ENCODE assay signal across 8 cellular contexts in the genomic region with DNA sequence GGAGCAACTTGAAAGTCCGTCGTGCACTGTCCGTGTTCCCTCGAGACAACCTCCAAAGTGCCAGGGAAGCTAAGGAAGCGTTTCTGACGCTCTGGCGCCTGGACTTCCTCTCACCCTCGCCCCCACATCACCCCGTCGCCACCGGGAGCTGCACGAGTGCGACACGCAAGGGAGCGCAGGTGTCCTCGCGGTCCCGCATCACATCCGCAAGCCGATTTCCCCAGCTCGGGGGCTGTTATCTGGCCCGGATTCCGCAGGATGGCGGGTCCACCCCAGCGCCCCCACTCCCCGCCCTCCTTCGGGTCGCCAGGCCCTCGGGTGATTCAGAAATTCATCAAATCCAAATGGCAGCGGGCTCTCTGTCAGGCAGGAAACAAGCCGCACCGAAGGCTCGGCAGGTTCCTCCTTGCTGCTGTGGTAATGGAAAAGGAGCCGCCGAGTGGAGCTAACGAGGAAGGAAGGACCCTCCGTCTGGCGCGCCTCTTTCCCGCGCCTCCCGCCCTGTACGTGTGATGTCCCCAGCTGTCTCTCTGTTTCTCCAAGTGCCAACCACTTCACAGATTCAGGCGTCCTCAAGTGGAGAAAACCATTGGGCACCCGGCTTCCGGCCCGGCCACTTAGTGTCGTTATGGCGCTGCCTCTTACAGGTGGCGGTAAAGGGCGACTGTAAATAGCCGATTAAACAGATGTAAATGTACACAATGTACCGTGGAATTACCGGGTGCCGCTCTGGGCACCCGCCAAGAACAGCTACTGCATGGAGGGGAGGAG. TPM values are rescaled to one million over a fixed set of nuclear protein-coding genes. Genes with fewer than 3 reads are reported as not detected.
DNase-seq lines count a peak whose midpoint lies in the region; ATAC-seq and TF ChIP-seq lines count a peak whose summit lies in the region.

No MANE protein-coding gene starts in this region.

- TF ChIP-seq CTCF in GM10248 (IDR thresholded peaks at IDR 0.05; ENCODE audit: control extremely low read depth, extremely low read depth, low read depth, missing control alignments), result peak; percentile 26
- TF ChIP-seq CTCF in choroid plexus epithelial cell (conservative IDR thresholded peaks at IDR 0.05; ENCODE audit: low read depth, low read length), result no peak
- peak in 2 of 4 donors; percentile 21 to 25 for TF ChIP-seq CTCF in right lobe of liver (IDR thresholded peaks at IDR 0.05)

- peaks cover 0 to 51% (median 27%) of the 10 kb centered on the region in 4 donors for H3K4me1 ChIP-seq in right lobe of liver

- intact Hi-C loops in right lobe of liver (cut with DNase I), result loop anchor here in 1 of 2 donors (5.0 kb wide), 1 partner anchor 100 kb away; no protein-coding TSS in a partner anchor

- TF ChIP-seq POLR2A in right lobe of liver (IDR thresholded peaks at IDR 0.05), result no peak

- CTCF ChIA-PET in GM10248 (lab: Yijun Ruan, JAX), result interaction anchor here (0.7 to 1.7 kb wide), 5 partner anchors 8 to 110 kb away, joined by 3 to 6 read pairs (median 3); no protein-coding TSS in a partner anchor

- DNase-seq in GM10248 (ENCODE audit: extremely low spot score) (peak; percentile 38), NCI-H345 (lab: John Stamatoyannopoulos, UW) (peak; percentile 88), choroid plexus epithelial cell (ENCODE audit: low read depth) (no peak), right lobe of liver (peak; percentile 72 to 76 (median 76)), GM19238 (ENCODE audit: insufficient read length, low spot score) (no peak)
- DNase-seq in activated CD4-positive, CD25-positive, alpha-beta regulatory T cell treated with anti-CD3 and anti-CD28 coated beads, Interleukin-2, amount 50 U/mL, for 72 hours, result peak; percentile 63
- peak; percentile 51 for DNase-seq in stimulated activated CD4-positive, alpha-beta T cell treated with anti-CD3 and anti-CD28 coated beads, Interleukin-4, amount 100 ng/mL, for 24 hours

- H3K4me3 ChIP-seq in choroid plexus epithelial cell (ENCODE audit: low read depth, low read length) (peak overlapping the region; percentile 89), right lobe of liver (peak overlapping the region; percentile 85 to 93 (median 85))

- ATAC-seq in HG03159 (IDR thresholded peaks at IDR 0.05; ENCODE audit: unreplicated experiment) (peak; percentile 14), right lobe of liver (peak; percentile 29 to 47 (median 34))

- H3K27me3 ChIP-seq in right lobe of liver, result no peaks in the 10 kb centered on the region

- POLR2A ChIA-PET in GM10248 (lab: Yijun Ruan, JAX), result no interaction called here

- H3K27ac ChIP-seq in right lobe of liver, result peak overlapping the region; percentile 99 to 100 (median 100)

- 0% methylated on average over 27 of the region's 56 CpGs for WGBS in right lobe of liver (ENCODE audit: insufficient coverage, low coverage, low lambda C conversion rate, missing lambda C conversion rate)

- no peaks in the 10 kb centered on the region for H3K9me3 ChIP-seq in right lobe of liver

- H3K36me3 ChIP-seq in right lobe of liver, result no peaks in the 10 kb centered on the region

RNA-seq across cellular contexts. Expression of gene SETD7, which starts 0.9 kb away (rescaled TPM):
- 10 to 100 TPM; 31.6 to 53.7 (median 45.4) TPM for total RNA-seq in right lobe of liver

Comparison
In these comparisons a context has a peak if more than half of its experiments do, and no peak if none do; other contexts are left out.
1. DNase-seq: peak in GM10248 (single experiment), NCI-H345 (single experiment), activated CD4-positive, CD25-positive, alpha-beta regulatory T cell treated with anti-CD3 and anti-CD28 coated beads, Interleukin-2, amount 50 U/mL, for 72 hours (single experiment), right lobe of liver (3 of 3) and stimulated activated CD4-positive, alpha-beta T cell treated with anti-CD3 and anti-CD28 coated beads, Interleukin-4, amount 100 ng/mL, for 24 hours (single experiment); none in choroid plexus epithelial cell (single experiment) and GM19238 (single experiment).